ENCODE assay signal across 12 cellular contexts in genomic region chr1:17009706-17010105, GRCh38. TPM values are rescaled to one million over a fixed set of nuclear protein-coding genes. Genes with fewer than 3 reads are reported as not detected.
DNase-seq lines count a peak whose midpoint lies in the region; ATAC-seq, FAIRE-seq and TF ChIP-seq lines count a peak whose summit lies in the region.
"Had no signal": no experiment of that assay in that cellular context is flagged by ENCODE, and none has a peak within 500 bp of the region (broad histone marks: within the 10 kb centered on the region; RNA-seq: fewer than 3 reads in every experiment).

No MANE protein-coding gene starts in this region.

- H2AFZ ChIP-seq in OCI-LY3 (ENCODE audit: low read depth, low read length) = no peak overlapping the region

- no peak for FAIRE-seq in frontal cortex (lab: Jason Lieb, UNC)

- H3K9me3 ChIP-seq in OCI-LY3 (ENCODE audit: insufficient read depth, low read length) (no peaks in the 10 kb centered on the region), ovary (no peaks in the 10 kb centered on the region)
- H3K9me3 ChIP-seq: stomach had no signal

- no peak for TF ChIP-seq EP300 in ovary (IDR thresholded peaks at IDR 0.05)

- no peaks in the 10 kb centered on the region for H3K36me3 Mint-ChIP-seq in natural killer cell
- H3K36me3 Mint-ChIP-seq in natural killer cell treated with Interleukin-12 subunit alpha and Interleukin-12 subunit beta and Interleukin-15 and Interleukin-18, amount 100 ng/mL, for 72 hours = no peaks in the 10 kb centered on the region
- H3K36me3 Mint-ChIP-seq: activated naive CD4-positive, alpha-beta T cell treated with anti-CD3 and anti-CD28 coated beads, Interleukin-2, amount 50 U/mL, for 72 hours had no signal

- no peak for TF ChIP-seq POLR2A in ovary (IDR thresholded peaks at IDR 0.05)

- H3K4me1 ChIP-seq in OCI-LY3 (ENCODE audit: low read length) = peaks cover 17% of the 10 kb centered on the region
- H3K4me1 ChIP-seq in ovary (ENCODE audit: insufficient read depth) = peaks cover 12% of the 10 kb centered on the region

- H3K27me3 Mint-ChIP-seq in natural killer cell (ENCODE audit: low read depth in 2 of 2) = no peaks in the 10 kb centered on the region
- H3K27me3 Mint-ChIP-seq in natural killer cell treated with Interleukin-12 subunit alpha and Interleukin-12 subunit beta and Interleukin-15 and Interleukin-18, amount 100 ng/mL, for 72 hours = no peaks in the 10 kb centered on the region

- no peaks in the 10 kb centered on the region for H3K79me2 ChIP-seq in OCI-LY3 (ENCODE audit: low read length)

- H3K9ac ChIP-seq in OCI-LY3 (ENCODE audit: low read length) = no peak overlapping the region

- peaks cover 5 to 23% of the 10 kb centered on the region in 2 donors for H3K4me1 Mint-ChIP-seq in natural killer cell
- peaks cover 10 to 14% of the 10 kb centered on the region in 2 donors for H3K4me1 Mint-ChIP-seq in natural killer cell treated with Interleukin-12 subunit alpha and Interleukin-12 subunit beta and Interleukin-15 and Interleukin-18, amount 100 ng/mL, for 72 hours (ENCODE audit: low read depth in 2 of 2)

- H3K27ac ChIP-seq in OCI-LY3 (ENCODE audit: low read length) (no peak overlapping the region), ovary (no peak overlapping the region)

- DNase-seq in natural killer cell = no peak
- DNase-seq in natural killer cell treated with Interleukin-12 subunit alpha and Interleukin-12 subunit beta and Interleukin-15 and Interleukin-18, amount 100 ng/mL, for 72 hours (ENCODE audit: low spot score) = no peak
- peak; percentile 18 to 34 for DNase-seq in frontal cortex (ENCODE audit: low spot score in 2 of 2)
- no peak for DNase-seq in NCI-H526 (lab: John Stamatoyannopoulos, UW)
- DNase-seq in NCI-H1436 treated with DMSO at 0.1 percent for 48 hours (lab: John Stamatoyannopoulos, UW) = no peak
- DNase-seq in ovary = no peak
- DNase-seq: activated CD4-positive, alpha-beta T cell treated with anti-CD3 and anti-CD28 coated beads for 48 hours; MM.1S; stomach had no signal

- peak overlapping the region in 1 of 2 donors; percentile 25 for H3K27ac Mint-ChIP-seq in natural killer cell
- peak overlapping the region in 1 of 2 donors; percentile 77 for H3K27ac Mint-ChIP-seq in natural killer cell treated with Interleukin-12 subunit alpha and Interleukin-12 subunit beta and Interleukin-15 and Interleukin-18, amount 100 ng/mL, for 72 hours

- peak overlapping the region; percentile 89; the same call in 1 of the 2 replicates for H3K4me2 ChIP-seq in OCI-LY3 (ENCODE audit: low read length)

- H3K27me3 ChIP-seq in OCI-LY3 (ENCODE audit: low read depth, low read length) (no peaks in the 10 kb centered on the region), ovary (no peaks in the 10 kb centered on the region)
- H3K27me3 ChIP-seq: stomach had no signal

- H3K4me3 Mint-ChIP-seq in natural killer cell = peak overlapping the region; percentile 42
- no peak overlapping the region for H3K4me3 Mint-ChIP-seq in natural killer cell treated with Interleukin-12 subunit alpha and Interleukin-12 subunit beta and Interleukin-15 and Interleukin-18, amount 100 ng/mL, for 72 hours

- WGBS in ovary, 3 donors = 64 to 92% (median 85%) methylated on average over 4 of the region's 4 CpGs

- intact Hi-C loops in natural killer cell (cut with micrococcal nuclease) = no loop called here
- intact Hi-C loops in ovary (cut with DNase I) = no loop called here

- no peaks in the 10 kb centered on the region for H3K36me3 ChIP-seq in OCI-LY3 (replicated peaks; ENCODE audit: low read depth, low read length)
- no peaks in the 10 kb centered on the region for H3K36me3 ChIP-seq in ovary

- TF ChIP-seq CTCF in natural killer cell (IDR thresholded peaks at IDR 0.05) (no peak), OCI-LY3 (IDR thresholded peaks at IDR 0.05; ENCODE audit: low read depth, low read length) (no peak), ovary (IDR thresholded peaks at IDR 0.05) (no peak)

- no peaks in the 10 kb centered on the region for H3K9me3 Mint-ChIP-seq in natural killer cell
- no peaks in the 10 kb centered on the region for H3K9me3 Mint-ChIP-seq in natural killer cell treated with Interleukin-12 subunit alpha and Interleukin-12 subunit beta and Interleukin-15 and Interleukin-18, amount 100 ng/mL, for 72 hours
- H3K9me3 Mint-ChIP-seq: activated naive CD4-positive, alpha-beta T cell treated with anti-CD3 and anti-CD28 coated beads, Interleukin-2, amount 50 U/mL, for 72 hours had no signal

- H4K20me1 ChIP-seq in OCI-LY3 (ENCODE audit: insufficient read depth, low read length) = no peaks in the 10 kb centered on the region

- H3K4me3 ChIP-seq in OCI-LY3 (ENCODE audit: low read length) (no peak overlapping the region), ovary (no peak overlapping the region)

- ATAC-seq in natural killer cell = no peak
- ATAC-seq in natural killer cell treated with Interleukin-12 subunit alpha and Interleukin-12 subunit beta and Interleukin-15 and Interleukin-18, amount 100 ng/mL, for 72 hours = no peak
- ATAC-seq in HG03457 (IDR thresholded peaks at IDR 0.05; ENCODE audit: unreplicated experiment) = no peak
- ATAC-seq: activated naive CD4-positive, alpha-beta T cell treated with anti-CD3 and anti-CD28 coated beads, Interleukin-2, amount 50 U/mL, for 72 hours had no signal

RNA-seq across cellular contexts. Expression of gene ATP13A2, which starts 2.0 kb away (rescaled TPM):
- total RNA-seq in natural killer cell = 10 to 100 TPM; 38.7 to 53.6 (median 42.8) TPM
- 10 to 100 TPM; 68.0 to 88.3 TPM for total RNA-seq in natural killer cell treated with Interleukin-12 subunit alpha and Interleukin-12 subunit beta and Interleukin-15 and Interleukin-18, amount 100 ng/mL, for 72 hours
- 73.4 TPM for total RNA-seq in frontal cortex
- 10 to 100 TPM; 11.3 to 24.1 (median 22.5) TPM for total RNA-seq in ovary
- polyA plus RNA-seq in ovary = 10 to 100 TPM in 1 of 2 donors, 1 to 10 TPM in 1; 8.8 to 12.7 TPM

RNA-seq across cellular contexts. Expression of gene MFAP2, which starts 29.3 kb away (rescaled TPM):
- under 1 TPM in 1 of 3 donors, not detected in 2; 0.15 TPM for total RNA-seq in natural killer cell
- not detected for total RNA-seq in natural killer cell treated with Interleukin-12 subunit alpha and Interleukin-12 subunit beta and Interleukin-15 and Interleukin-18, amount 100 ng/mL, for 72 hours
- 7.3 TPM for total RNA-seq in frontal cortex
- 10 to 100 TPM; 16.0 to 83.6 (median 36.1) TPM for total RNA-seq in ovary
- 10 to 100 TPM; 16.4 to 70.8 TPM for polyA plus RNA-seq in ovary

RNA-seq across cellular contexts. Expression of gene SDHB, which starts 44.1 kb away (rescaled TPM):
- 10 to 100 TPM; 56.8 to 62.6 (median 59.5) TPM for total RNA-seq in natural killer cell
- total RNA-seq in natural killer cell treated with Interleukin-12 subunit alpha and Interleukin-12 subunit beta and Interleukin-15 and Interleukin-18, amount 100 ng/mL, for 72 hours = 100 to 1,000 TPM in 1 of 2 donors, 10 to 100 TPM in 1; 92.1 to 106 TPM
- 89.3 TPM for total RNA-seq in frontal cortex
- total RNA-seq in ovary = 10 to 100 TPM; 51.9 to 77.7 (median 56.5) TPM
- 100 to 1,000 TPM in 1 of 2 donors, 10 to 100 TPM in 1; 66.0 to 120 TPM for polyA plus RNA-seq in ovary

Comparison
In these comparisons a context has a peak if more than half of its experiments do, and no peak if none do; other contexts are left out.
1. DNase-seq: peak in frontal cortex (2 of 2); none in natural killer cell (single experiment), natural killer cell treated with Interleukin-12 subunit alpha and Interleukin-12 subunit beta and Interleukin-15 and Interleukin-18, amount 100 ng/mL, for 72 hours (single experiment), NCI-H526 (0 of 2), NCI-H1436 treated with DMSO at 0.1 percent for 48 hours (single experiment) and ovary (0 of 5).